In genomic region chr1:54888080-54888733, GRCh38 we compare ENCODE assay signal across 8 cellular contexts. TPM values are rescaled to one million over a fixed set of nuclear protein-coding genes. Genes with fewer than 3 reads are reported as not detected.
DNase-seq lines count a peak whose midpoint lies in the region; ATAC-seq and TF ChIP-seq lines count a peak whose summit lies in the region.

No MANE protein-coding gene starts in this region.

- CTCF ChIA-PET in A673 (lab: Charles Lee), result no interaction called here

- H3K9me3 ChIP-seq in A673 (ENCODE audit: low read depth, low read length, poor library complexity, severe bottlenecking) (no peaks in the 10 kb centered on the region), right lobe of liver (no peaks in the 10 kb centered on the region), vagina (no peaks in the 10 kb centered on the region)

- no peak for TF ChIP-seq CTCF in A673 (conservative IDR thresholded peaks at IDR 0.05; ENCODE audit: low read depth, low read length)
- no peak for TF ChIP-seq CTCF in HL-60 (IDR thresholded peaks at IDR 0.05; ENCODE audit: insufficient read depth, low read length)
- no peak for TF ChIP-seq CTCF in right lobe of liver (IDR thresholded peaks at IDR 0.05)
- no peak for TF ChIP-seq CTCF in vagina (IDR thresholded peaks at IDR 0.05)

- H3K36me3 ChIP-seq in A673 (ENCODE audit: insufficient read depth, low read length, poor library complexity, severe bottlenecking), result peaks cover 19% of the 10 kb centered on the region
- H3K36me3 ChIP-seq in right lobe of liver, result peaks cover 0 to 3% (median 1%) of the 10 kb centered on the region in 4 donors
- no peaks in the 10 kb centered on the region for H3K36me3 ChIP-seq in vagina

- H3K4me3 ChIP-seq in A673 (ENCODE audit: low read depth, low read length, poor library complexity, severe bottlenecking), result peak overlapping the region; percentile 99
- peak overlapping the region; percentile 87 for H3K4me3 ChIP-seq in HL-60 (replicated peaks; ENCODE audit: insufficient read depth, low read length)
- H3K4me3 ChIP-seq in right lobe of liver, result peak overlapping the region; percentile 96 to 99 (median 96)
- H3K4me3 ChIP-seq in vagina, result peak overlapping the region in 1 of 2 donors; percentile 81

- H3K27ac Mint-ChIP-seq in activated naive CD8-positive, alpha-beta T cell treated with anti-CD3 and anti-CD28 coated beads, Interleukin-2, amount 10 ng/mL, durations not matched to agents 7 days and 5 days, result no peak overlapping the region

- BruUV-seq in A673 (replicated peaks; lab: Mats Ljungman, UMichigan), result no TSS peak

- no peak for TF ChIP-seq POLR2A in right lobe of liver (IDR thresholded peaks at IDR 0.05)
- TF ChIP-seq POLR2A in vagina (IDR thresholded peaks at IDR 0.05), result no peak

- H3K4me3 Mint-ChIP-seq in activated naive CD8-positive, alpha-beta T cell treated with anti-CD3 and anti-CD28 coated beads, Interleukin-2, amount 10 ng/mL, durations not matched to agents 7 days and 5 days, result peak overlapping the region; percentile 96

- H3K27me3 Mint-ChIP-seq in activated naive CD8-positive, alpha-beta T cell treated with anti-CD3 and anti-CD28 coated beads, Interleukin-2, amount 10 ng/mL, durations not matched to agents 7 days and 5 days, result peaks cover 28% of the 10 kb centered on the region

- no peak overlapping the region for H3K27ac ChIP-seq in A673 (ENCODE audit: low read depth, low read length, poor library complexity, severe bottlenecking)
- peak overlapping the region; percentile 81; the same call in 1 of the 2 replicates for H3K27ac ChIP-seq in HL-60 (replicated peaks)
- H3K27ac ChIP-seq in right lobe of liver, result peak overlapping the region; percentile 58 to 89 (median 68)
- H3K27ac ChIP-seq in vagina, result no peak overlapping the region

- intact Hi-C loops in A673 (cut with micrococcal nuclease; ENCODE audit: unreplicated experiment), result no loop called here
- intact Hi-C loops in right lobe of liver (cut with DNase I), result no loop called here
- intact Hi-C loops in vagina (cut with DNase I), result no loop called here

- POLR2A ChIA-PET in A673 (lab: Charles Lee; ENCODE audit: low non-redundant PET), result interaction anchor here (0.7 kb wide), 1 partner anchor 101 kb away, joined by 3 read pairs; no protein-coding TSS in a partner anchor
- POLR2A ChIA-PET in activated naive CD8-positive, alpha-beta T cell treated with anti-CD3 and anti-CD28 coated beads, Interleukin-2, amount 10 ng/mL, durations not matched to agents 7 days and 5 days (lab: Charles Lee), result interaction anchor here (1.4 kb wide), 1 partner anchor 88 kb away, joined by 4 read pairs; the partner anchor contains the start of gene TTC22

- H3K9me3 Mint-ChIP-seq in activated naive CD8-positive, alpha-beta T cell treated with anti-CD3 and anti-CD28 coated beads, Interleukin-2, amount 10 ng/mL, durations not matched to agents 7 days and 5 days, result no peaks in the 10 kb centered on the region

- H3K4me1 ChIP-seq in A673 (ENCODE audit: insufficient read depth, low read length, poor library complexity, severe bottlenecking) (peaks cover 24% of the 10 kb centered on the region), right lobe of liver (peaks cover 0 to 34% (median 10%) of the 10 kb centered on the region in 4 donors), vagina (peaks cover 33% of the 10 kb centered on the region)

- ATAC-seq in activated naive CD8-positive, alpha-beta T cell treated with anti-CD3 and anti-CD28 coated beads, Interleukin-2, amount 10 ng/mL, durations not matched to agents 7 days and 5 days (ENCODE audit: low read depth), result no peak
- ATAC-seq in right lobe of liver (peak; percentile 6 to 61 (median 28)), HG03175 (IDR thresholded peaks at IDR 0.05; ENCODE audit: unreplicated experiment) (no peak), HG03571 (IDR thresholded peaks at IDR 0.05; ENCODE audit: unreplicated experiment) (no peak)

- 18% methylated on average over 7 of the region's 7 CpGs for WGBS in right lobe of liver (ENCODE audit: insufficient coverage, low coverage, low lambda C conversion rate, missing lambda C conversion rate)

- H3K4me1 Mint-ChIP-seq in activated naive CD8-positive, alpha-beta T cell treated with anti-CD3 and anti-CD28 coated beads, Interleukin-2, amount 10 ng/mL, durations not matched to agents 7 days and 5 days, result peaks cover 31% of the 10 kb centered on the region

- H3K27me3 ChIP-seq in A673 (replicated peaks; ENCODE audit: insufficient read depth, low read depth, low read length, poor library complexity) (no peaks in the 10 kb centered on the region), HL-60 (ENCODE audit: insufficient read depth, poor library complexity, severe bottlenecking) (no peaks in the 10 kb centered on the region), right lobe of liver (no peaks in the 10 kb centered on the region), vagina (no peaks in the 10 kb centered on the region)

- peaks cover 15% of the 10 kb centered on the region for H3K36me3 Mint-ChIP-seq in activated naive CD8-positive, alpha-beta T cell treated with anti-CD3 and anti-CD28 coated beads, Interleukin-2, amount 10 ng/mL, durations not matched to agents 7 days and 5 days

- no peak for DNase-seq in A673 (ENCODE audit: low spot score)
- DNase-seq in HL-60 (ENCODE audit: low read depth in 1 of 2, low spot score in 1 of 2), result no peak
- no peak for DNase-seq in activated naive CD8-positive, alpha-beta T cell treated with anti-CD3 and anti-CD28 coated beads, Interleukin-2, amount 10 ng/mL, durations not matched to agents 7 days and 5 days
- peak in 1 of 3 donors; percentile 56 for DNase-seq in right lobe of liver
- no peak for DNase-seq in EL
- DNase-seq in vagina (ENCODE audit: extremely low spot score in 2 of 2), result no peak

RNA-seq across cellular contexts. Expression of gene DHCR24, which starts 1.2 kb away (rescaled TPM):
- total RNA-seq in A673 (2021), result 245 and 273 TPM in 2 replicates
- 10 to 100 TPM; 55.9 to 60.8 TPM for total RNA-seq in activated naive CD8-positive, alpha-beta T cell treated with anti-CD3 and anti-CD28 coated beads, Interleukin-2, amount 10 ng/mL, durations not matched to agents 7 days and 5 days
- total RNA-seq in right lobe of liver, result 1,000 to 10,000 TPM in 1 of 6 experiments, 100 to 1,000 TPM in 5; 319 to 1,976 (median 596) TPM
- total RNA-seq in vagina, result 141 TPM

Comparison
In these comparisons a context has a peak if more than half of its experiments do, and no peak if none do; other contexts are left out.
1. H3K27ac ChIP-seq: peak in HL-60 (single experiment) and right lobe of liver (3 of 3); none in A673 (single experiment) and vagina (single experiment).
2. ATAC-seq: peak in right lobe of liver (4 of 4); none in activated naive CD8-positive, alpha-beta T cell treated with anti-CD3 and anti-CD28 coated beads, Interleukin-2, amount 10 ng/mL, durations not matched to agents 7 days and 5 days (single experiment), HG03175 (single experiment) and HG03571 (single experiment).